ENCODE assay signal across 8 cellular contexts in the genomic region with DNA sequence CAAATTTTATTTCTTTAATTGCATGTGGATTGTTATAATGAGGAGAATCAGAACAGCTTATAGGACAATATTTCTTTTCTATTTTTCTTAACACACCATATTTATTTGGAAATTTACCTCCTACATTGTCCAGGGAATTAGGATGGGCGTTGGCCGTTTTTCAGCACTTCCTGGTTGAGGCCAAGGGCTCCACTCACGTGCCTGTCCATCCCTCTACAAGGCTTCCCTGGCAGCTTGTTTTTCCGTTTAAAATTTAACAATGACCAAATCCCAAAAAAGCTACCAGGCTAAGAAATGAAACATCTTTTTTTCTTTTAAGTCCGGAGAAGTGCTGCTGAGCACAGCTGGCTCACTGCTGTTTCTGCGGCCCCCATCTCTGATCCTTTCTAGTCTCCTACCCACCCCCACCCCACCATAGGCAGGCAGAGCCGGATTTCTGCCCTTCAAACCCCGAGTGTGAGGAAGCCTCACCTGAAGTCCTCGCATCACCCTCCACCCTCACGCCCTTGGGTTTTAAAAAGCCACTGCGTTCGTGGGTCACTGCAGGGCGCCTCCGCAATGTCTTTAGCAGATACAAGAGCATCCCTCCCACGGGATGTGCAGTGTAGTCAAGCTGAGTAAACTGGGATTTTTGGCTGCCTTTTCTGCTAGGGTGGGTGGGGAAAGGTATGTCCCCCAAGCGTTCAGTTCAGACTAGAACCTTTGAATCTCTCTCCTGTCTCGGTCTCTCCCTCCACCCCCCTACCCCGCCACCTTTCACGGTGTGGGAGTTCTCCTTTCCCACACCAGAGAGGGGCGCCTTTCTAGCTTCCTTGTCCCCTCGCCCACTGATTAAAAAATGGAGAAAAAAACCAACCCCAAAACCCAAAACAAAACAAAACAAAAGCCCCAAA. TPM values are rescaled to one million over a fixed set of nuclear protein-coding genes. Genes with fewer than 3 reads are reported as not detected.
DNase-seq lines count a peak whose midpoint lies in the region; ATAC-seq and TF ChIP-seq lines count a peak whose summit lies in the region.

No MANE protein-coding gene starts in this region.

- TF ChIP-seq CTCF in heart left ventricle (IDR thresholded peaks at IDR 0.05) (no peak), psoas muscle (IDR thresholded peaks at IDR 0.05) (no peak)

- whole genome bisulfite sequencing in heart left ventricle, 4 donors = 4 to 5% (median 5%) methylated on average over 21 of the region's 21 CpGs
- 1 to 3% (median 2%) methylated on average over 21 of the region's 21 CpGs for WGBS in psoas muscle, 3 donors

- H3K27ac ChIP-seq in heart left ventricle (peak overlapping the region in 11 of 12 donors; percentile 71 to 91 (median 80)), psoas muscle (peak overlapping the region; percentile 9)

- TF ChIP-seq POLR2A in heart left ventricle (IDR thresholded peaks at IDR 0.05) = no peak

- no peaks in the 10 kb centered on the region for H3K9me3 Mint-ChIP-seq in activated naive CD4-positive, alpha-beta T cell treated with anti-CD3 and anti-CD28 coated beads, Interleukin-2, amount 10 ng/mL, durations not matched to agents 7 days and 5 days
- no peaks in the 10 kb centered on the region for H3K9me3 Mint-ChIP-seq in activated T-helper 17 cell treated with anti-CD3 and anti-CD28 coated beads, Interleukin-2, amount 50 U/mL, for 72 hours

- H3K4me1 Mint-ChIP-seq in activated naive CD4-positive, alpha-beta T cell treated with anti-CD3 and anti-CD28 coated beads, Interleukin-2, amount 10 ng/mL, durations not matched to agents 7 days and 5 days = peaks cover 28% of the 10 kb centered on the region
- H3K4me1 Mint-ChIP-seq in activated T-helper 17 cell treated with anti-CD3 and anti-CD28 coated beads, Interleukin-2, amount 50 U/mL, for 72 hours = peaks cover 5% of the 10 kb centered on the region

- H3K27ac Mint-ChIP-seq in activated naive CD4-positive, alpha-beta T cell treated with anti-CD3 and anti-CD28 coated beads, Interleukin-2, amount 10 ng/mL, durations not matched to agents 7 days and 5 days = peak overlapping the region; percentile 89
- peak overlapping the region; percentile 94 for H3K27ac Mint-ChIP-seq in activated T-helper 17 cell treated with anti-CD3 and anti-CD28 coated beads, Interleukin-2, amount 50 U/mL, for 72 hours

- peaks cover 0 to 6% (median 0%) of the 10 kb centered on the region in 12 donors for H3K9me3 ChIP-seq in heart left ventricle
- no peaks in the 10 kb centered on the region for H3K9me3 ChIP-seq in psoas muscle

- intact Hi-C loops in heart left ventricle (cut with DNase I) (no loop called here), psoas muscle (cut with DNase I) (no loop called here)

- H3K27me3 ChIP-seq in heart left ventricle (no peaks in the 10 kb centered on the region), psoas muscle (ENCODE audit: insufficient read depth in 3 of 3, low read length in 2 of 3) (peaks cover 0 to 28% (median 12%) of the 10 kb centered on the region in 3 donors)

- peak overlapping the region; percentile 53 to 91 (median 79) for H3K4me3 ChIP-seq in heart left ventricle
- H3K4me3 ChIP-seq in psoas muscle = peak overlapping the region; percentile 70

- H3K36me3 Mint-ChIP-seq in activated naive CD4-positive, alpha-beta T cell treated with anti-CD3 and anti-CD28 coated beads, Interleukin-2, amount 10 ng/mL, durations not matched to agents 7 days and 5 days = peaks cover 4% of the 10 kb centered on the region
- no peaks in the 10 kb centered on the region for H3K36me3 Mint-ChIP-seq in activated T-helper 17 cell treated with anti-CD3 and anti-CD28 coated beads, Interleukin-2, amount 50 U/mL, for 72 hours (ENCODE audit: low read depth)

- H3K4me3 Mint-ChIP-seq in activated naive CD4-positive, alpha-beta T cell treated with anti-CD3 and anti-CD28 coated beads, Interleukin-2, amount 10 ng/mL, durations not matched to agents 7 days and 5 days = peak overlapping the region; percentile 93
- H3K4me3 Mint-ChIP-seq in activated T-helper 17 cell treated with anti-CD3 and anti-CD28 coated beads, Interleukin-2, amount 50 U/mL, for 72 hours = peak overlapping the region; percentile 91

- DNase-seq in activated naive CD4-positive, alpha-beta T cell treated with anti-CD3 and anti-CD28 coated beads, Interleukin-2, amount 10 ng/mL, durations not matched to agents 7 days and 5 days = no peak
- DNase-seq in activated naive CD4-positive, alpha-beta T cell (lab: John Stamatoyannopoulos, UW) = no peak
- DNase-seq in HPDE6-E6E7 (ENCODE audit: extremely low spot score) (peak; percentile 14), heart left ventricle (peak in 4 of 5 donors; percentile 40 to 73 (median 64)), psoas muscle (peak; percentile 28 to 55), DMS153 treated with DMSO at 0.1 percent for 48 hours (lab: John Stamatoyannopoulos, UW; ENCODE audit: unreplicated experiment) (no peak), T1000 (lab: John Stamatoyannopoulos, UW) (no peak)

- peak; percentile 52 for ATAC-seq in activated T-helper 17 cell treated with anti-CD3 and anti-CD28 coated beads, Interleukin-2, amount 50 U/mL, for 72 hours (replicated peaks)
- ATAC-seq in heart left ventricle = peak in 3 of 4 donors; percentile 31 to 73 (median 43)
- ATAC-seq in psoas muscle = peak in 3 of 4 donors; percentile 10 to 44 (median 22)

- CTCF ChIA-PET in activated naive CD4-positive, alpha-beta T cell treated with anti-CD3 and anti-CD28 coated beads, Interleukin-2, amount 10 ng/mL, durations not matched to agents 7 days and 5 days (lab: Charles Lee) = interaction anchor here (0.8 kb wide), 1 partner anchor 13 kb away, joined by 3 read pairs; no protein-coding TSS in a partner anchor

- peaks cover 0 to 46% (median 21%) of the 10 kb centered on the region in 12 donors for H3K4me1 ChIP-seq in heart left ventricle
- H3K4me1 ChIP-seq in psoas muscle = no peaks in the 10 kb centered on the region

- H3K36me3 ChIP-seq in heart left ventricle (no peaks in the 10 kb centered on the region), psoas muscle (ENCODE audit: insufficient read depth in 1 of 2, low read depth in 1 of 2) (no peaks in the 10 kb centered on the region)

- peaks cover 35% of the 10 kb centered on the region for H3K27me3 Mint-ChIP-seq in activated naive CD4-positive, alpha-beta T cell treated with anti-CD3 and anti-CD28 coated beads, Interleukin-2, amount 10 ng/mL, durations not matched to agents 7 days and 5 days
- no peaks in the 10 kb centered on the region for H3K27me3 Mint-ChIP-seq in activated T-helper 17 cell treated with anti-CD3 and anti-CD28 coated beads, Interleukin-2, amount 50 U/mL, for 72 hours

RNA-seq across cellular contexts. Expression of a gene that starts 0.8 kb away (rescaled TPM):
- total RNA-seq in activated T-helper 17 cell treated with anti-CD3 and anti-CD28 coated beads, Interleukin-2, amount 50 U/mL, for 72 hours = 10 to 100 TPM in 1 of 2 donors, 1 to 10 TPM in 1; 6.2 to 18.5 TPM
- total RNA-seq in heart left ventricle (10 to 100 TPM in 1 of 9 donors, 1 to 10 TPM in 8; 1.1 to 11.6 (median 3.1) TPM), psoas muscle (1 to 10 TPM; 1.3 to 1.9 (median 1.7) TPM)
- polyA plus RNA-seq in heart left ventricle (1 to 10 TPM; 1.5 to 3.0 TPM), psoas muscle (1 to 10 TPM in 1 of 3 donors, under 1 TPM in 2; 0.75 to 1.6 (median 0.98) TPM)

Comparison
In these comparisons a context has a peak if more than half of its experiments do, and no peak if none do; other contexts are left out.
1. DNase-seq: peak in HPDE6-E6E7 (single experiment), heart left ventricle (4 of 5) and psoas muscle (2 of 2); none in activated naive CD4-positive, alpha-beta T cell treated with anti-CD3 and anti-CD28 coated beads, Interleukin-2, amount 10 ng/mL, durations not matched to agents 7 days and 5 days (single experiment), activated naive CD4-positive, alpha-beta T cell (0 of 4), DMS153 treated with DMSO at 0.1 percent for 48 hours (single experiment) and T1000 (single experiment).
2. Peak in every context shown above with its lines, with median percentiles within 50 percentile points of each other: ATAC-seq.